In genomic region chr21:38944903-38945302, GRCh38 we compare ENCODE assay signal across 18 cellular contexts.
A peak's percentile ranks its signal among the peaks of the same experiment; 100 is the strongest.
DNase-seq lines count a peak whose midpoint lies in the region; ATAC-seq and TF ChIP-seq lines count a peak whose summit lies in the region.
"Had no signal": no experiment of that assay in that cellular context is flagged by ENCODE, and none has a peak within 500 bp of the region (broad histone marks: within the 10 kb centered on the region; RNA-seq: fewer than 3 reads in every experiment).

No MANE protein-coding gene starts in this region.

- H3K9me3 ChIP-seq in breast epithelium, result no peaks in the 10 kb centered on the region
- no peaks in the 10 kb centered on the region for H3K9me3 ChIP-seq in mucosa of descending colon

- DNase-seq in MCF 10A (ENCODE audit: unreplicated experiment) (no peak), breast epithelium (ENCODE audit: low spot score in 2 of 2) (no peak), brain microvascular endothelial cell (no peak), iPS-NIHi7 (ENCODE audit: extremely low spot score) (peak; percentile 64), type B pancreatic cell (ENCODE audit: extremely low spot score, unreplicated experiment) (no peak), mucosa of descending colon (no peak), G401 (ENCODE audit: low spot score) (no peak)
- DNase-seq: C1 segment of cervical spinal cord, DMS 273 treated with DMSO at 0.1 percent for 48 hours, HFFc6, MM.1S, NCI-H187 treated with DMSO at 0.1 percent for 48 hours, NCI-H2171, NCI-H446 treated with DMSO at 0.1 percent for 48 hours, NCI-H774 had no signal

- no peak overlapping the region for H3K4me3 ChIP-seq in breast epithelium
- H3K4me3 ChIP-seq in brain microvascular endothelial cell (ENCODE audit: low read depth, low read length), result no peak overlapping the region
- H3K4me3 ChIP-seq in mucosa of descending colon, result no peak overlapping the region

- in situ Hi-C loops in brain microvascular endothelial cell (cut with HindIII; ENCODE audit: low pct_ligation_motif_present, low sequenced_read_pairs) (no loop called here), G401 (cut with HindIII; ENCODE audit: low sequenced_read_pairs) (no loop called here)

- intact Hi-C loops in MCF 10A (cut with micrococcal nuclease), result no loop called here
- intact Hi-C loops in breast epithelium (cut with DNase I; ENCODE audit: low total_unique reads), result no loop called here
- intact Hi-C loops in mucosa of descending colon (cut with DNase I, micrococcal nuclease), result no loop called here

- no peaks in the 10 kb centered on the region for H3K9me3 Mint-ChIP-seq in MCF 10A (ENCODE audit: unreplicated experiment)
- peaks cover 4% of the 10 kb centered on the region for H3K9me3 Mint-ChIP-seq in type B pancreatic cell
- peaks cover 3% of the 10 kb centered on the region for H3K9me3 Mint-ChIP-seq in stimulated activated memory B cell treated with anti-CD40 and anti-IgM and Interleukin-4, amounts not matched to agents 10 μg/mL and 1 μg/mL and 100 μg/mL, for 72 hours
- H3K9me3 Mint-ChIP-seq: HFFc6 had no signal

- H3K4me1 Mint-ChIP-seq in MCF 10A (ENCODE audit: insufficient read depth, unreplicated experiment), result no peaks in the 10 kb centered on the region
- peaks cover 10% of the 10 kb centered on the region for H3K4me1 Mint-ChIP-seq in type B pancreatic cell (ENCODE audit: unreplicated experiment)
- no peaks in the 10 kb centered on the region for H3K4me1 Mint-ChIP-seq in stimulated activated memory B cell treated with anti-CD40 and anti-IgM and Interleukin-4, amounts not matched to agents 10 μg/mL and 1 μg/mL and 100 μg/mL, for 72 hours

- no TSS peak for BruUV-seq in MCF 10A (replicated peaks; lab: Mats Ljungman, UMichigan)

- POLR2A ChIA-PET in MCF 10A (lab: Yijun Ruan, JAX), result no interaction called here

- no peak for ATAC-seq in stimulated activated memory B cell treated with anti-CD40 and anti-IgM and Interleukin-4, amounts not matched to agents 10 μg/mL and 1 μg/mL and 100 μg/mL, for 72 hours
- ATAC-seq in mucosa of descending colon, result no peak
- ATAC-seq: Right ventricle myocardium inferior had no signal

- H3K36me3 Mint-ChIP-seq in MCF 10A (ENCODE audit: insufficient read depth, unreplicated experiment), result no peaks in the 10 kb centered on the region
- H3K36me3 Mint-ChIP-seq in type B pancreatic cell, result no peaks in the 10 kb centered on the region
- no peaks in the 10 kb centered on the region for H3K36me3 Mint-ChIP-seq in stimulated activated memory B cell treated with anti-CD40 and anti-IgM and Interleukin-4, amounts not matched to agents 10 μg/mL and 1 μg/mL and 100 μg/mL, for 72 hours

- H3K27me3 Mint-ChIP-seq in MCF 10A (ENCODE audit: insufficient read depth, unreplicated experiment) (no peaks in the 10 kb centered on the region), type B pancreatic cell (peaks cover 12% of the 10 kb centered on the region)
- peaks cover 22% of the 10 kb centered on the region for H3K27me3 Mint-ChIP-seq in stimulated activated memory B cell treated with anti-CD40 and anti-IgM and Interleukin-4, amounts not matched to agents 10 μg/mL and 1 μg/mL and 100 μg/mL, for 72 hours

- no peaks in the 10 kb centered on the region for H3K4me1 ChIP-seq in breast epithelium
- no peaks in the 10 kb centered on the region for H3K4me1 ChIP-seq in mucosa of descending colon (ENCODE audit: low read depth)

- TF ChIP-seq POLR2A in breast epithelium (IDR thresholded peaks at IDR 0.05), result no peak

- H3K27me3 ChIP-seq in breast epithelium, result no peaks in the 10 kb centered on the region
- H3K27me3 ChIP-seq in brain microvascular endothelial cell (replicated peaks), result no peaks in the 10 kb centered on the region

- H3K27ac ChIP-seq in breast epithelium (no peak overlapping the region), brain microvascular endothelial cell (no peak overlapping the region)
- H3K27ac ChIP-seq: 22Rv1 had no signal

- H3K27ac Mint-ChIP-seq in MCF 10A (ENCODE audit: low read depth, unreplicated experiment) (peak overlapping the region; percentile 42), type B pancreatic cell (no peak overlapping the region)
- H3K27ac Mint-ChIP-seq in stimulated activated memory B cell treated with anti-CD40 and anti-IgM and Interleukin-4, amounts not matched to agents 10 μg/mL and 1 μg/mL and 100 μg/mL, for 72 hours, result no peak overlapping the region
- H3K27ac Mint-ChIP-seq: HFFc6 had no signal

- CTCF ChIA-PET in MCF 10A (lab: Yijun Ruan, JAX), result no interaction called here

- TF ChIP-seq CTCF in MCF 10A (IDR thresholded peaks at IDR 0.05; ENCODE audit: unreplicated experiment) (no peak), breast epithelium (IDR thresholded peaks at IDR 0.05) (no peak), brain microvascular endothelial cell (IDR thresholded peaks at IDR 0.05; ENCODE audit: low read depth, low read length, missing control alignments) (peak; percentile 29), type B pancreatic cell (conservative IDR thresholded peaks at IDR 0.05) (peak; percentile 36), mucosa of descending colon (IDR thresholded peaks at IDR 0.05) (no peak)

- H3K4me3 Mint-ChIP-seq in MCF 10A (ENCODE audit: unreplicated experiment) (no peak overlapping the region), type B pancreatic cell (no peak overlapping the region)
- H3K4me3 Mint-ChIP-seq in stimulated activated memory B cell treated with anti-CD40 and anti-IgM and Interleukin-4, amounts not matched to agents 10 μg/mL and 1 μg/mL and 100 μg/mL, for 72 hours, result no peak overlapping the region
- H3K4me3 Mint-ChIP-seq: HFFc6 had no signal

- no peaks in the 10 kb centered on the region for H3K36me3 ChIP-seq in breast epithelium
- no peaks in the 10 kb centered on the region for H3K36me3 ChIP-seq in brain microvascular endothelial cell (replicated peaks)
- no peaks in the 10 kb centered on the region for H3K36me3 ChIP-seq in mucosa of descending colon (ENCODE audit: low read depth)

Comparison
In these comparisons a context has a peak if more than half of its experiments do, and no peak if none do; other contexts are left out.
1. CTCF ChIP-seq: peak in brain microvascular endothelial cell (single experiment) and type B pancreatic cell (single experiment); none in MCF 10A (single experiment), breast epithelium (0 of 3) and mucosa of descending colon (single experiment).